17 cellular contexts compared by ENCODE assay signal in genomic region chr12:44019118-44019517, GRCh38.
"Had no signal": no experiment of that assay in that cellular context is flagged by ENCODE, and none has a peak within 500 bp of the region (broad histone marks: within the 10 kb centered on the region; RNA-seq: fewer than 3 reads in every experiment).

No MANE protein-coding gene starts in this region.

- H3K4me1 ChIP-seq: lower lobe of right lung, tibial artery, uterus had no signal

- H3K4me3 Mint-ChIP-seq: brain; mesothelial cell of epicardium; natural killer cell treated with Interleukin-12 subunit alpha and Interleukin-12 subunit beta and Interleukin-15 and Interleukin-18, amount 100 ng/mL, for 72 hours; T-helper 17 cell had no signal

- H3K9me3 ChIP-seq: lower lobe of right lung, tibial artery, uterus had no signal

- H3K27me3 Mint-ChIP-seq: brain; natural killer cell treated with Interleukin-12 subunit alpha and Interleukin-12 subunit beta and Interleukin-15 and Interleukin-18, amount 100 ng/mL, for 72 hours had no signal

- H3K4me1 Mint-ChIP-seq: T-helper 17 cell had no signal

- H3K36me3 ChIP-seq: lower lobe of right lung, tibial artery, uterus had no signal

- H3K27ac ChIP-seq: dorsolateral prefrontal cortex, lower lobe of right lung, tibial artery, uterus, VCaP had no signal

- DNase-seq: activated CD4-positive, alpha-beta T cell treated with anti-CD3 and anti-CD28 coated beads for 1 hour; activated CD4-positive, alpha-beta T cell treated with anti-CD3 and anti-CD28 coated beads, Interleukin-2, amount 50 U/mL, for 48 hours; activated naive CD4-positive, alpha-beta T cell treated with Interleukin-2 at 50 U/mL for 16 hours; activated T-cell treated with anti-CD3 and anti-CD28 coated beads for 4 hours; caudate nucleus; dorsolateral prefrontal cortex; lower lobe of right lung; occipital lobe; stimulated activated naive CD8-positive, alpha-beta T cell treated with anti-CD3 and anti-CD28 coated beads, Interleukin-15, Interleukin-2, amounts not matched to agents 100 U/mL and 50 U/mL, for 24 hours; substantia nigra; T-helper 17 cell; tibial artery; uterus had no signal

- H3K36me3 Mint-ChIP-seq: natural killer cell treated with Interleukin-12 subunit alpha and Interleukin-12 subunit beta and Interleukin-15 and Interleukin-18, amount 100 ng/mL, for 72 hours had no signal

- H3K27ac Mint-ChIP-seq: mesothelial cell of epicardium; natural killer cell treated with Interleukin-12 subunit alpha and Interleukin-12 subunit beta and Interleukin-15 and Interleukin-18, amount 100 ng/mL, for 72 hours; T-helper 17 cell had no signal

- H3K9me3 Mint-ChIP-seq: natural killer cell treated with Interleukin-12 subunit alpha and Interleukin-12 subunit beta and Interleukin-15 and Interleukin-18, amount 100 ng/mL, for 72 hours had no signal

- H3K27me3 ChIP-seq: dorsolateral prefrontal cortex, tibial artery, uterus had no signal

- H3K4me3 ChIP-seq: dorsolateral prefrontal cortex, lower lobe of right lung, tibial artery, uterus had no signal
